In genomic region chr9:131640438-131641181, GRCh38 we compare ENCODE assay signal across 11 cellular contexts.
DNase-seq lines count a peak whose midpoint lies in the region; TF ChIP-seq lines count a peak whose summit lies in the region.
"Had no signal": no experiment of that assay in that cellular context is flagged by ENCODE, and none has a peak within 500 bp of the region (broad histone marks: within the 10 kb centered on the region; RNA-seq: fewer than 3 reads in every experiment).

No MANE protein-coding gene starts in this region.

- H3K27ac ChIP-seq in BLaER1 treated with 17β-estradiol and CSF1 and Interleukin-3, amounts not matched to agents 10 nM and 100 nM = peak overlapping the region in 9 of 11 experiments; percentile 19 to 75 (median 44); a peak in 17 of 22 replicates
- H3K27ac ChIP-seq in colonic mucosa (peak overlapping the region; percentile 87), Karpas-422 (ENCODE audit: low read length) (no peak overlapping the region)

- no peak for TF ChIP-seq CTCF in colonic mucosa (IDR thresholded peaks at IDR 0.05)

- no peaks in the 10 kb centered on the region for H3K79me2 ChIP-seq in Karpas-422 (ENCODE audit: low read length)

- H3K4me2 ChIP-seq in BLaER1 treated with 17β-estradiol and CSF1 and Interleukin-3, amounts not matched to agents 10 nM and 100 nM = peak overlapping the region in 5 of 11 experiments; percentile 29 to 72 (median 63); a peak in 10 of 22 replicates
- H3K4me2 ChIP-seq in Karpas-422 (ENCODE audit: low read depth, low read length, poor library complexity, severe bottlenecking) = no peak overlapping the region

- no peaks in the 10 kb centered on the region for H3K9me2 ChIP-seq in Karpas-422 (replicated peaks; ENCODE audit: insufficient read depth, low read length)

- peaks cover 0 to 100% (median 46%) of the 10 kb centered on the region in 10 experiments; a peak in 17 of 20 replicates for H3K4me1 ChIP-seq in BLaER1 treated with 17β-estradiol and CSF1 and Interleukin-3, amounts not matched to agents 10 nM and 100 nM
- H3K4me1 ChIP-seq in colonic mucosa (peaks cover 34% of the 10 kb centered on the region), Karpas-422 (ENCODE audit: low read length) (no peaks in the 10 kb centered on the region)

- H3K36me3 ChIP-seq in BLaER1 treated with 17β-estradiol and CSF1 and Interleukin-3, amounts not matched to agents 10 nM and 100 nM = peaks cover 65 to 100% (median 91%) of the 10 kb centered on the region in 11 experiments
- no peaks in the 10 kb centered on the region for H3K36me3 ChIP-seq in colonic mucosa
- no peaks in the 10 kb centered on the region for H3K36me3 ChIP-seq in Karpas-422 (ENCODE audit: insufficient read depth, low read length)

- intact Hi-C loops in colonic mucosa (cut with DNase I) = loop anchor here (10.0 kb wide), 1 partner anchor 94 kb away; no protein-coding TSS in a partner anchor

- H3K4me3 ChIP-seq in BLaER1 treated with 17β-estradiol and CSF1 and Interleukin-3, amounts not matched to agents 10 nM and 100 nM = no peak overlapping the region
- H3K4me3 ChIP-seq in colonic mucosa = no peak overlapping the region
- H3K4me3 ChIP-seq in Karpas-422 (ENCODE audit: low read length) = no peak overlapping the region

- H4K20me1 ChIP-seq in BLaER1 treated with 17β-estradiol and CSF1 and Interleukin-3, amounts not matched to agents 10 nM and 100 nM = peaks cover 2 to 59% (median 9%) of the 10 kb centered on the region in 11 experiments; a peak in 11 of 22 replicates
- H4K20me1 ChIP-seq in Karpas-422 (ENCODE audit: insufficient read depth, low read depth, low read length) = peaks cover 8% of the 10 kb centered on the region; the same call in 1 of the 2 replicates

- DNase-seq in HS-27A (ENCODE audit: low read depth) (peak; percentile 46), colonic mucosa (no peak), renal cortical epithelial cell (ENCODE audit: low read depth) (peak; percentile 52), NOMO-1 treated with dmso at 0.1 percent for 144 hours (lab: John Stamatoyannopoulos, UW; ENCODE audit: unreplicated experiment) (no peak), Karpas-422 (no peak), NCI-H2029 (lab: John Stamatoyannopoulos, UW) (no peak), NCI-H2171 treated with DMSO at 0.1 percent for 48 hours (lab: John Stamatoyannopoulos, UW) (no peak)
- DNase-seq: DMS153, immature natural killer cell, MM.1S had no signal

- H3K9me3 ChIP-seq in BLaER1 treated with 17β-estradiol and CSF1 and Interleukin-3, amounts not matched to agents 10 nM and 100 nM (replicated peaks in 1 of 11) = no peaks in the 10 kb centered on the region
- H3K9me3 ChIP-seq in colonic mucosa (no peaks in the 10 kb centered on the region), Karpas-422 (ENCODE audit: low read length) (no peaks in the 10 kb centered on the region)

- H3K9ac ChIP-seq in BLaER1 treated with 17β-estradiol and CSF1 and Interleukin-3, amounts not matched to agents 10 nM and 100 nM = peak overlapping the region in 4 of 11 experiments; percentile 11 to 54 (median 34); a peak in 5 of 22 replicates
- H3K9ac ChIP-seq in colonic mucosa (ENCODE audit: low read depth in 2 of 2, low read length in 2 of 2) (peak overlapping the region in 1 of 2 donors; percentile 82), Karpas-422 (ENCODE audit: low read length) (no peak overlapping the region)

- no peaks in the 10 kb centered on the region for H3K27me3 ChIP-seq in BLaER1 treated with 17β-estradiol and CSF1 and Interleukin-3, amounts not matched to agents 10 nM and 100 nM
- no peaks in the 10 kb centered on the region for H3K27me3 ChIP-seq in colonic mucosa
- H3K27me3 ChIP-seq in Karpas-422 (ENCODE audit: low read length) = no peaks in the 10 kb centered on the region

- no peak overlapping the region for H2AFZ ChIP-seq in Karpas-422 (ENCODE audit: low read length)

Comparison
In these comparisons a context has a peak if more than half of its experiments do, and no peak if none do; other contexts are left out.
1. DNase-seq: peak in HS-27A (single experiment) and renal cortical epithelial cell (single experiment); none in colonic mucosa (single experiment), NOMO-1 treated with dmso at 0.1 percent for 144 hours (single experiment), Karpas-422 (single experiment), NCI-H2029 (single experiment) and NCI-H2171 treated with DMSO at 0.1 percent for 48 hours (single experiment).